1 cellular context compared by ENCODE assay signal in genomic region chr10:24256619-24257018, GRCh38.
TF ChIP-seq lines count a peak whose summit lies in the region.

No MANE protein-coding gene starts in this region.

TF ChIP-seq in SK-N-SH treated with all-trans-retinoic acid at 6 μM for 48 hours, 23 proteins besides CTCF, POLR2A, EP300 and RAD21 (continued from another document):
- no peak for TF ChIP-seq POU6F1 (CRISPR knock-in tag; IDR thresholded peaks at IDR 0.05; ENCODE audit: borderline replicate concordance, low read depth)
- TF ChIP-seq GLIS3 (CRISPR knock-in tag; IDR thresholded peaks at IDR 0.05): no peak
- TF ChIP-seq ESRRG (CRISPR knock-in tag; IDR thresholded peaks at IDR 0.05): no peak
- no peak for TF ChIP-seq ZFP30 (CRISPR knock-in tag; IDR thresholded peaks at IDR 0.05)
- no peak for TF ChIP-seq RARB (CRISPR knock-in tag; IDR thresholded peaks at IDR 0.05)
